ENCODE assay signal across 1 cellular context in genomic region chr4:139493176-139493575, GRCh38.
TF ChIP-seq lines count a peak whose summit lies in the region.

No MANE protein-coding gene starts in this region.

TF ChIP-seq in WTC11, 78 proteins besides CTCF, POLR2A, EP300 and RAD21 (continued from another document):
- no peak for TF ChIP-seq GABPB1 (CRISPR knock-in tag; IDR thresholded peaks at IDR 0.05)
- no peak for TF ChIP-seq ZBTB43 (CRISPR knock-in tag; IDR thresholded peaks at IDR 0.05)
- no peak for TF ChIP-seq ZNF532 (CRISPR knock-in tag; IDR thresholded peaks at IDR 0.05; ENCODE audit: borderline replicate concordance)
- TF ChIP-seq ZNF219 (CRISPR knock-in tag; IDR thresholded peaks at IDR 0.05; ENCODE audit: borderline replicate concordance) = no peak
- TF ChIP-seq FOXK1 (CRISPR knock-in tag; IDR thresholded peaks at IDR 0.05) = no peak
- no peak for TF ChIP-seq TCF7 (CRISPR knock-in tag; IDR thresholded peaks at IDR 0.05; ENCODE audit: low read depth)
- no peak for TF ChIP-seq PREB (CRISPR knock-in tag; IDR thresholded peaks at IDR 0.05; ENCODE audit: borderline replicate concordance)
- no peak for TF ChIP-seq ZNF138 (CRISPR knock-in tag; conservative IDR thresholded peaks at IDR 0.05)
